Comparison of ENCODE assay signal across 16 cellular contexts in the genomic region with DNA sequence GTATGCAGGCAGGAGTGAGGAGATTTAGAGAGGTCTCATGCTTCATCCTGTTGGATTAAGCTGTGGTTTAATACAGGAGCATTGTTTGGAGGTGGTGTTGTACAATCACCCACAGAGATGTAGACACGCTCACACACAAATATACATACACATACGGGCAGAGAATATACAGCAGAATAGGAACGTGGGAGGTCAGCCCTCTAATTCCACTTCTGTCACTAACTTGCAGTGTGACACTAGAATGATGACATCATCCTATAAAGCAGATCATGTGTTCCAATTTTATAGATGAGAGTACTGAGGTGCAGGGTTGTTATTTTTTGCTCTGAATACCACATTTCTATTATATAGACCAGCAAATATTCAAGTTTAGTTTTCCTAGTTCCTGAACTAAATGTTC. TPM values are rescaled to one million over a fixed set of nuclear protein-coding genes. Genes with fewer than 3 reads are reported as not detected.
DNase-seq lines count a peak whose midpoint lies in the region; ATAC-seq, FAIRE-seq and TF ChIP-seq lines count a peak whose summit lies in the region.
"Had no signal": no experiment of that assay in that cellular context is flagged by ENCODE, and none has a peak within 500 bp of the region (broad histone marks: within the 10 kb centered on the region; RNA-seq: fewer than 3 reads in every experiment).

No MANE protein-coding gene starts in this region.

- in situ Hi-C loops in K562 (cut with MboI): no loop called here

- 0% methylated on average over 3 of the region's 3 CpGs for WGBS in K562 (ENCODE audit: insufficient coverage, low coverage, missing lambda C conversion rate)

- TF ChIP-seq CTCF in HEK293 (tag by site-specific recombination; IDR thresholded peaks at IDR 0.05): no peak
- TF ChIP-seq CTCF in K562 (IDR thresholded peaks at IDR 0.05 in 2 of 3, conservative IDR thresholded peaks at IDR 0.05 in 1 of 3; ENCODE audit: insufficient read depth in 2 of 3, low read depth in 1 of 3, low read length in 3 of 3): no peak

- TF ChIP-seq POLR2A in K562 (conservative IDR thresholded peaks at IDR 0.05): no peak

- intact Hi-C loops in K562 (cut with micrococcal nuclease): no loop called here

- no peaks in the 10 kb centered on the region for H4K20me1 ChIP-seq in K562 (replicated peaks; ENCODE audit: control insufficient read depth, insufficient read depth, low read length)

- no peak for DNase-seq in K562 (ENCODE audit: extremely low read depth in 1 of 4, low spot score in 3 of 4)
- DNase-seq in COLO829 (ENCODE audit: low spot score): no peak
- no peak for DNase-seq in substantia nigra (lab: John Stamatoyannopoulos, UW)
- DNase-seq: C1 segment of cervical spinal cord; Caco-2; CD4-positive, alpha-beta memory T cell; DMS153; DND-41; H9; HFFc6 had no signal

- no peak for TF ChIP-seq RAD21 in K562 (CRISPR knock-in tag; conservative IDR thresholded peaks at IDR 0.05 in 1 of 2, IDR thresholded peaks at IDR 0.05 in 1 of 2)

- no peaks in the 10 kb centered on the region; the same call in 1 of the 2 replicates for H3K4me1 ChIP-seq in HEK293 (ENCODE audit: control insufficient read depth, insufficient read depth, low read length)
- no peaks in the 10 kb centered on the region; a peak in 1 of 5 replicates for H3K4me1 ChIP-seq in K562 (replicated peaks in 1 of 2; ENCODE audit: control insufficient read depth in 2 of 2, insufficient read depth in 2 of 2, low read length in 2 of 2)
- H3K4me1 ChIP-seq in iPS-20b (ENCODE audit: insufficient read depth, low read length): peaks cover 32% of the 10 kb centered on the region
- H3K4me1 ChIP-seq: Caco-2 had no signal

- FAIRE-seq in K562 (lab: Jason Lieb, UNC): no peak
- FAIRE-seq: G401.6, GM19239 had no signal

- H3K27ac ChIP-seq in HEK293 (ENCODE audit: extremely low read depth, low read depth, low read length) (no peak overlapping the region), K562 (ENCODE audit: extremely low read depth, low read depth, low read length) (no peak overlapping the region), iPS-20b (ENCODE audit: low read length) (no peak overlapping the region), substantia nigra (ENCODE audit: low read depth, low read length, poor library complexity, severe bottlenecking) (no peak overlapping the region)

- no peak for ATAC-seq in K562
- no peak for ATAC-seq in GM19467 (IDR thresholded peaks at IDR 0.05; ENCODE audit: unreplicated experiment)
- ATAC-seq: HCT116 had no signal

- CTCF ChIA-PET in HEK293 (lab: Yijun Ruan, JAX) (interaction anchor here (0.7 kb wide), 1 partner anchor 50 kb away, joined by 3 read pairs; no protein-coding TSS in a partner anchor), K562 (lab: Yijun Ruan, JAX; ENCODE audit: low intra/inter-chr PET ratio) (no interaction called here)

- H3K4me3 ChIP-seq in HEK293 (ENCODE audit: low read depth, low read length): no peak overlapping the region
- no peak overlapping the region for H3K4me3 ChIP-seq in K562
- H3K4me3 ChIP-seq in iPS-20b (ENCODE audit: low read length): peak overlapping the region; percentile 41; the same call in 1 of the 2 replicates

- H3K27me3 ChIP-seq in K562 (ENCODE audit: control insufficient read depth in 2 of 2, insufficient read depth in 2 of 2, low read length in 2 of 2) (peaks cover 27% of the 10 kb centered on the region in 2 experiments; a peak in 4 of 5 replicates), iPS-20b (ENCODE audit: insufficient read depth, low read length) (peaks cover 43% of the 10 kb centered on the region)

- no peaks in the 10 kb centered on the region for H3K36me3 ChIP-seq in HEK293 (ENCODE audit: control insufficient read depth in 2 of 2, insufficient read depth in 1 of 2, low read length in 2 of 2)
- no peaks in the 10 kb centered on the region for H3K36me3 ChIP-seq in K562 (ENCODE audit: control insufficient read depth, insufficient read depth, low read length)
- H3K36me3 ChIP-seq in iPS-20b (ENCODE audit: insufficient read depth, low read depth, low read length): no peaks in the 10 kb centered on the region

- H3K9me1 ChIP-seq in K562 (ENCODE audit: control insufficient read depth, insufficient read depth, low read length): no peaks in the 10 kb centered on the region

- POLR2A ChIA-PET in HEK293 (lab: Yijun Ruan, JAX) (no interaction called here), K562 (lab: Yijun Ruan, JAX) (no interaction called here)

- no peaks in the 10 kb centered on the region for H3K9me3 ChIP-seq in HEK293 (ENCODE audit: control insufficient read depth, insufficient read depth, low read depth, low read length)
- no peaks in the 10 kb centered on the region for H3K9me3 ChIP-seq in K562 (replicated peaks; ENCODE audit: control insufficient read depth, insufficient read depth, low read depth, low read length)
- no peaks in the 10 kb centered on the region; the same call in 1 of the 2 replicates for H3K9me3 ChIP-seq in iPS-20b (ENCODE audit: insufficient read depth, low read depth, low read length)
- H3K9me3 ChIP-seq: Caco-2 had no signal

- TF ChIP-seq EP300 in K562 (IDR thresholded peaks at IDR 0.05; ENCODE audit: low read length): no peak

- H2AFZ ChIP-seq in K562 (ENCODE audit: low read depth, low read length): no peak overlapping the region

- no peaks in the 10 kb centered on the region for H3K79me2 ChIP-seq in K562 (ENCODE audit: control insufficient read depth, insufficient read depth, low read length)

- no peak overlapping the region for H3K4me2 ChIP-seq in K562 (ENCODE audit: insufficient read depth, low read length)

- H3K9ac ChIP-seq in K562 (ENCODE audit: insufficient read depth in 1 of 2, low read depth in 2 of 2, low read length in 2 of 2) (no peak overlapping the region), iPS-20b (ENCODE audit: low read depth, low read length) (no peak overlapping the region)

- BruUV-seq in K562 (replicated peaks; lab: Mats Ljungman, UMichigan): no TSS peak

TF ChIP-seq in HEK293, 187 proteins besides CTCF, POLR2A, EP300 and RAD21:
- TF ChIP-seq, protein P1, sequence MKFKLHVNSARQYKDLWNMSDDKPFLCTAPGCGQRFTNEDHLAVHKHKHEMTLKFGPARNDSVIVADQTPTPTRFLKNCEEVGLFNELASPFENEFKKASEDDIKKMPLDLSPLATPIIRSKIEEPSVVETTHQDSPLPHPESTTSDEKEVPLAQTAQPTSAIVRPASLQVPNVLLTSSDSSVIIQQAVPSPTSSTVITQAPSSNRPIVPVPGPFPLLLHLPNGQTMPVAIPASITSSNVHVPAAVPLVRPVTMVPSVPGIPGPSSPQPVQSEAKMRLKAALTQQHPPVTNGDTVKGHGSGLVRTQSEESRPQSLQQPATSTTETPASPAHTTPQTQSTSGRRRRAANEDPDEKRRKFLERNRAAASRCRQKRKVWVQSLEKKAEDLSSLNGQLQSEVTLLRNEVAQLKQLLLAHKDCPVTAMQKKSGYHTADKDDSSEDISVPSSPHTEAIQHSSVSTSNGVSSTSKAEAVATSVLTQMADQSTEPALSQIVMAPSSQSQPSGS (tag by site-specific recombination; IDR thresholded peaks at IDR 0.05; ENCODE audit: low read depth): peak; percentile 89
- no peak for TF ChIP-seq ZNF155 (tag by site-specific recombination; IDR thresholded peaks at IDR 0.05)
- 0 out of 2 replicates have a peak, but pooled peaks have one; percentile 17 for TF ChIP-seq ZBTB21 (tag by site-specific recombination; IDR thresholded peaks at IDR 0.05)
- TF ChIP-seq ZFHX2 (tag by site-specific recombination; conservative IDR thresholded peaks at IDR 0.05): peak; percentile 71
- TF ChIP-seq GLIS1 (tag by site-specific recombination; IDR thresholded peaks at IDR 0.05): peak; percentile 70

TF ChIP-seq in K562, 482 proteins besides CTCF, POLR2A, EP300 and RAD21 (continues in another document):
- TF ChIP-seq, protein P2, sequence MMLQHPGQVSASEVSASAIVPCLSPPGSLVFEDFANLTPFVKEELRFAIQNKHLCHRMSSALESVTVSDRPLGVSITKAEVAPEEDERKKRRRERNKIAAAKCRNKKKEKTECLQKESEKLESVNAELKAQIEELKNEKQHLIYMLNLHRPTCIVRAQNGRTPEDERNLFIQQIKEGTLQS (IDR thresholded peaks at IDR 0.05): peak; percentile 74; the same call in 1 of the 2 replicates
- TF ChIP-seq, protein P2 (CRISPR knock-in tag; conservative IDR thresholded peaks at IDR 0.05): no peak
- TF ChIP-seq, protein P3, sequence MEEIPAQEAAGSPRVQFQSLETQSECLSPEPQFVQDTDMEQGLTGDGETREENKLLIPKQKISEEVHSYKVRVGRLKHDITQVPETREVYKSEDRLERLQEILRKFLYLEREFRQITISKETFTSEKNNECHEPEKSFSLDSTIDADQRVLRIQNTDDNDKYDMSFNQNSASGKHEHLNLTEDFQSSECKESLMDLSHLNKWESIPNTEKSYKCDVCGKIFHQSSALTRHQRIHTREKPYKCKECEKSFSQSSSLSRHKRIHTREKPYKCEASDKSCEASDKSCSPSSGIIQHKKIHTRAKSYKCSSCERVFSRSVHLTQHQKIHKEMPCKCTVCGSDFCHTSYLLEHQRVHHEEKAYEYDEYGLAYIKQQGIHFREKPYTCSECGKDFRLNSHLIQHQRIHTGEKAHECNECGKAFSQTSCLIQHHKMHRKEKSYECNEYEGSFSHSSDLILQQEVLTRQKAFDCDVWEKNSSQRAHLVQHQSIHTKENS (CRISPR knock-in tag; IDR thresholded peaks at IDR 0.05): no peak
- peak; percentile 27; the same call in 1 of the 2 replicates for TF ChIP-seq ATF7 (IDR thresholded peaks at IDR 0.05)

RNA-seq across cellular contexts. Expression of a gene that starts 54.4 kb away (rescaled TPM):
- 27.9 and 40.5 TPM in 2 replicates for total RNA-seq in K562 (2011; cell fraction: chromatin; rRNA removed; ENCODE audit: low replicate concordance)
- 35.9 and 38.8 TPM in 2 replicates for total RNA-seq in K562 (2011; cell fraction: nucleolus; rRNA removed)
- 25.5 and 29.1 TPM in 2 replicates for total RNA-seq in K562 (2011; cell fraction: nucleoplasm; rRNA removed)
- total RNA-seq in K562 (2014; rRNA removed): 27.5 and 30.9 TPM in 2 replicates
- 24.1 and 24.8 TPM in 2 replicates for total RNA-seq in K562 (2014; rRNA removed; fragmentation: Illumina TruSeq; extraction: Trizol)
- total RNA-seq in K562 (2015; rRNA removed; fragmentation: Illumina TruSeq; extraction: Trizol): 19.8 and 19.9 TPM in 2 replicates
- total RNA-seq in K562 (2021): 39.0 and 43.0 TPM in 2 replicates
- 22.1 and 28.6 TPM in 2 replicates for polyA plus RNA-seq in K562 (2011; rRNA removed)
- 21.6 and 26.2 TPM in 2 replicates for polyA plus RNA-seq in K562 (2011; cell fraction: cytosol; rRNA removed)
- polyA plus RNA-seq in K562 (2011; cell fraction: nucleus; rRNA removed): 58.7 and 62.0 TPM in 2 replicates
- 20.0 and 26.4 TPM in 2 replicates for polyA plus RNA-seq in K562 (2012)
- 22.5 and 26.3 TPM in 2 replicates for polyA plus RNA-seq in K562 (2014; fragmentation: Illumina TruSeq; extraction: Trizol)
- polyA plus RNA-seq in K562 (2014; fragmentation: Nextera tagmentation; extraction: Ambion mirVana): 10 to 100 TPM in 1 of 2 experiments, 1 to 10 TPM in 1; 9.0 to 12.2 TPM
- polyA plus RNA-seq in K562 (2014; rRNA removed): 28.1 and 36.4 TPM in 2 replicates
- 25.6 and 33.0 TPM in 2 replicates for polyA minus RNA-seq in K562 (2011; rRNA and poly(A)+ RNA removed)
- polyA minus RNA-seq in K562 (2011; cell fraction: cytosol; rRNA and poly(A)+ RNA removed): 24.9 and 28.0 TPM in 2 replicates
- polyA minus RNA-seq in K562 (2011; cell fraction: nucleus; rRNA and poly(A)+ RNA removed): 48.7 and 49.8 TPM in 2 replicates
